23 cellular contexts compared by ENCODE assay signal in genomic region chr1:5189384-5189783, GRCh38.
"Had no signal": no experiment of that assay in that cellular context is flagged by ENCODE, and none has a peak within 500 bp of the region (broad histone marks: within the 10 kb centered on the region; RNA-seq: fewer than 3 reads in every experiment).

No MANE protein-coding gene starts in this region.

- DNase-seq: islet precursor cell; left ventricle myocardium inferior; midbrain; mucosa of descending colon; naive thymus-derived CD4-positive, alpha-beta T cell; ovary; stimulated activated CD4-positive, alpha-beta T cell treated with anti-CD3 and anti-CD28 coated beads, Interleukin-12 subunit alpha, Interleukin-12 subunit beta, amount 100 ng/mL, for 4 hours; stimulated activated CD4-positive, alpha-beta T cell treated with anti-CD3 and anti-CD28 coated beads, Interleukin-15, amount 100 ng/mL, for 24 hours; stimulated activated CD4-positive, alpha-beta T cell treated with anti-CD3 and anti-CD28 coated beads, Interleukin-2, amount 100 ng/mL, for 24 hours; stimulated activated CD4-positive, alpha-beta T cell treated with anti-CD3 and anti-CD28 coated beads, Interleukin-4, amount 100 ng/mL, for 1 hour; stimulated activated naive B cell treated with anti-CD40 and anti-IgM and Interleukin-4, amounts not matched to agents 10 μg/mL and 1 μg/mL and 100 μg/mL, for 72 hours; stimulated activated naive CD8-positive, alpha-beta T cell treated with anti-CD3 and anti-CD28 coated beads, Interleukin-15, Interleukin-2, amounts not matched to agents 100 U/mL and 50 U/mL, for 24 hours; stomach; uterus had no signal

- H3K27ac ChIP-seq: left ventricle myocardium inferior, ovary, right atrium auricular region, skin epidermis, stomach, suprapubic skin, thoracic aorta, tibial nerve, uterus had no signal

- H3K9me3 Mint-ChIP-seq: memory B cell; natural killer cell treated with Interleukin-12 subunit alpha and Interleukin-12 subunit beta and Interleukin-15 and Interleukin-18, amount 100 ng/mL, for 72 hours; stimulated activated naive B cell treated with anti-CD40 and anti-IgM and Interleukin-4, amounts not matched to agents 10 μg/mL and 1 μg/mL and 100 μg/mL, for 72 hours; type B pancreatic cell had no signal

- H3K4me1 Mint-ChIP-seq: memory B cell; naive thymus-derived CD4-positive, alpha-beta T cell; stimulated activated naive B cell treated with anti-CD40 and anti-IgM and Interleukin-4, amounts not matched to agents 10 μg/mL and 1 μg/mL and 100 μg/mL, for 72 hours had no signal

- H3K4me3 ChIP-seq: left ventricle myocardium inferior, mucosa of descending colon, ovary, right atrium auricular region, skin epidermis, stomach, suprapubic skin, thoracic aorta, tibial nerve, uterus had no signal

- H3K9me3 ChIP-seq: left ventricle myocardium inferior, mucosa of descending colon, ovary, right atrium auricular region, stomach, suprapubic skin, thoracic aorta, tibial nerve, uterus had no signal

- H3K27me3 Mint-ChIP-seq: memory B cell; progenitor cell of endocrine pancreas; stimulated activated naive B cell treated with anti-CD40 and anti-IgM and Interleukin-4, amounts not matched to agents 10 μg/mL and 1 μg/mL and 100 μg/mL, for 72 hours had no signal

- H3K4me1 ChIP-seq: left ventricle myocardium inferior, right atrium auricular region, stomach, suprapubic skin, tibial nerve, uterus had no signal

- H3K36me3 ChIP-seq: left ventricle myocardium inferior, ovary, right atrium auricular region, stomach, suprapubic skin, thoracic aorta, tibial nerve, uterus had no signal

- H3K27me3 ChIP-seq: ovary, right atrium auricular region, tibial nerve, uterus had no signal

- H3K27ac Mint-ChIP-seq: memory B cell; naive thymus-derived CD4-positive, alpha-beta T cell; natural killer cell treated with Interleukin-12 subunit alpha and Interleukin-12 subunit beta and Interleukin-15 and Interleukin-18, amount 100 ng/mL, for 72 hours; progenitor cell of endocrine pancreas; stimulated activated naive B cell treated with anti-CD40 and anti-IgM and Interleukin-4, amounts not matched to agents 10 μg/mL and 1 μg/mL and 100 μg/mL, for 72 hours; type B pancreatic cell had no signal

- H3K36me3 Mint-ChIP-seq: memory B cell; naive thymus-derived CD4-positive, alpha-beta T cell; natural killer cell treated with Interleukin-12 subunit alpha and Interleukin-12 subunit beta and Interleukin-15 and Interleukin-18, amount 100 ng/mL, for 72 hours; stimulated activated naive B cell treated with anti-CD40 and anti-IgM and Interleukin-4, amounts not matched to agents 10 μg/mL and 1 μg/mL and 100 μg/mL, for 72 hours; type B pancreatic cell had no signal

- H3K4me3 Mint-ChIP-seq: memory B cell; naive thymus-derived CD4-positive, alpha-beta T cell; natural killer cell treated with Interleukin-12 subunit alpha and Interleukin-12 subunit beta and Interleukin-15 and Interleukin-18, amount 100 ng/mL, for 72 hours; stimulated activated naive B cell treated with anti-CD40 and anti-IgM and Interleukin-4, amounts not matched to agents 10 μg/mL and 1 μg/mL and 100 μg/mL, for 72 hours; type B pancreatic cell had no signal
